26 cellular contexts compared by ENCODE assay signal in genomic region chr12:66707002-66707697, GRCh38. TPM values are rescaled to one million over a fixed set of nuclear protein-coding genes. Genes with fewer than 3 reads are reported as not detected.
"Had no signal": no experiment of that assay in that cellular context is flagged by ENCODE, and none has a peak within 500 bp of the region (broad histone marks: within the 10 kb centered on the region; RNA-seq: fewer than 3 reads in every experiment).

No MANE protein-coding gene starts in this region.

- H3K9ac ChIP-seq: neural progenitor cell had no signal

- H3K27ac ChIP-seq: neural progenitor cell, pancreas, prostate gland, right lobe of liver, sigmoid colon, stomach, thoracic aorta, thyroid gland, tibial nerve, upper lobe of left lung, vagina had no signal

- H3K4me3 ChIP-seq: neural progenitor cell, pancreas, prostate gland, right lobe of liver, sigmoid colon, stomach, thoracic aorta, thyroid gland, tibial nerve, upper lobe of left lung, vagina had no signal

- H3K4me1 ChIP-seq: neural progenitor cell, pancreas, prostate gland, right lobe of liver, sigmoid colon, stomach, thyroid gland, tibial nerve, upper lobe of left lung, vagina had no signal

- ATAC-seq: naive thymus-derived CD8-positive, alpha-beta T cell; natural killer cell treated with Interleukin-12 subunit alpha and Interleukin-12 subunit beta and Interleukin-15 and Interleukin-18, amount 100 ng/mL, for 72 hours; pancreas; right lobe of liver; stimulated activated effector memory CD8-positive, alpha-beta T cell treated with anti-CD3 and anti-CD28 coated beads, Interleukin-12 subunit alpha, Interleukin-12 subunit beta, amount 100 ng/mL, for 72 hours; stimulated activated naive B cell treated with anti-CD40 and anti-IgM and Interleukin-4, amounts not matched to agents 10 μg/mL and 1 μg/mL and 100 μg/mL, for 72 hours had no signal

- H3K9me3 ChIP-seq: pancreas, prostate gland, right lobe of liver, sigmoid colon, thyroid gland, upper lobe of left lung, vagina had no signal

- H3K36me3 ChIP-seq: neural progenitor cell, pancreas, prostate gland, right lobe of liver, sigmoid colon, stomach, thoracic aorta, thyroid gland, tibial nerve, upper lobe of left lung, vagina had no signal

- H3K27me3 ChIP-seq: neural progenitor cell, pancreas, right lobe of liver, sigmoid colon, stomach, thyroid gland, tibial nerve, upper lobe of left lung, vagina had no signal

- DNase-seq: naive thymus-derived CD8-positive, alpha-beta T cell; nephron progenitor cell; pancreas; retina; right cardiac atrium; right lobe of liver; sigmoid colon; small intestine; stimulated activated CD4-positive, alpha-beta T cell treated with anti-CD3 and anti-CD28 coated beads, Interleukin-15, amount 100 ng/mL, for 24 hours; stimulated activated CD4-positive, alpha-beta T cell treated with anti-CD3 and anti-CD28 coated beads, Interleukin-2, amount 100 ng/mL, for 24 hours; stimulated activated CD4-positive, alpha-beta T cell treated with anti-CD3 and anti-CD28 coated beads, Interleukin-2, amount 100 ng/mL, for 48 hours; stimulated activated CD4-positive, alpha-beta T cell treated with anti-CD3 and anti-CD28 coated beads, Interleukin-4, amount 100 ng/mL, for 24 hours; stimulated activated naive B cell treated with anti-CD40 and anti-IgM and Interleukin-4, amounts not matched to agents 10 μg/mL and 1 μg/mL and 100 μg/mL, for 72 hours; stimulated activated naive CD4-positive, alpha-beta T cell treated with Interleukin-2 at 50 U/mL for 16 hours; stomach; thyroid gland; trophoblast cell; upper lobe of left lung had no signal

- H2AFZ ChIP-seq: neural progenitor cell had no signal

- H3K4me2 ChIP-seq: neural progenitor cell had no signal

RNA-seq across cellular contexts. Expression of gene GRIP1, which starts 28.3 kb away (rescaled TPM):
- total RNA-seq: pulmonary artery endothelial cell had no signal
